34 cellular contexts compared by ENCODE assay signal in the genomic region with DNA sequence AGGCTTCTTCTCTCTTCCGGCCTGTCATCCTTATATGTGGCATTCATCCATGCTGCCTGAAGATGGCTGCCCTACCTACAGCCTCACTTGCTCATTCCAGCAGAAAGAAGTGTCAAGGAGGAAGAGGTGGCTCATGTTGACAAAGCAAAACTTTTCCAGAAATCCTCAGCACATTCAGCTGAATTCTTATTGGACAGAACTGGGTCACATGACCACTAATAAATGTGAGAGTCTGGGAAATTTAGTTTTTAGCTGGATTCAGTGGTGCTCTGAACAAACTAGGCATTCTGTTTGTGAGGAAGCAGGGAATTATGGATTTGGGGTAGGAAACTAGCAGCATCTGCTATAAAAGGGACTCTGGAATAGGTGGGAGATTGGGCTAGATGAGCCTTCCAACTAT. TPM values are rescaled to one million over a fixed set of nuclear protein-coding genes. Genes with fewer than 3 reads are reported as not detected.
"Had no signal": no experiment of that assay in that cellular context is flagged by ENCODE, and none has a peak within 500 bp of the region (broad histone marks: within the 10 kb centered on the region; RNA-seq: fewer than 3 reads in every experiment).

No MANE protein-coding gene starts in this region.

- H3K27me3 ChIP-seq: adrenal gland, body of pancreas, brain microvascular endothelial cell, breast epithelium had no signal

- H3K27ac ChIP-seq: adrenal gland, body of pancreas, brain microvascular endothelial cell, breast epithelium, VCaP had no signal

- FAIRE-seq: astrocyte, TTC549 had no signal

- ATAC-seq: activated CD8-positive, alpha-beta T cell treated with anti-CD3 and anti-CD28 coated beads for 36 hours; activated naive CD4-positive, alpha-beta T cell treated with anti-CD3 and anti-CD28 coated beads, Interleukin-2, amount 50 U/mL, for 72 hours; activated T-cell treated with anti-CD3 and anti-CD28 coated beads, Interleukin-2, amount 50 U/mL, for 4 hours; activated T-cell treated with anti-CD3 and anti-CD28 coated beads, Interleukin-2, amount 50 U/mL, for 72 hours; activated T-helper 17 cell treated with anti-CD3 and anti-CD28 coated beads, Interleukin-2, amount 50 U/mL, for 72 hours; body of pancreas had no signal

- H3K4me1 ChIP-seq: breast epithelium had no signal

- DNase-seq: activated B cell treated with CpG ODN at 0.5 μM for 24 hours; activated CD4-positive, alpha-beta memory T cell treated with anti-CD3 and anti-CD28 coated beads for 36 hours; activated CD4-positive, alpha-beta T cell treated with anti-CD3 and anti-CD28 coated beads for 4 hours; activated CD4-positive, alpha-beta T cell treated with anti-CD3 and anti-CD28 coated beads, Interleukin-2, amount 10 ng/mL, durations not matched to agents 24 days and 14 days; activated CD4-positive, alpha-beta T cell treated with anti-CD3 and anti-CD28 coated beads, Interleukin-2, amount 50 U/mL, for 1 hour; activated CD4-positive, alpha-beta T cell treated with anti-CD3 and anti-CD28 coated beads, Interleukin-2, amount 50 U/mL, for 4 hours; activated CD4-positive, CD25-positive, alpha-beta regulatory T cell treated with anti-CD3 and anti-CD28 coated beads, Interleukin-2, amount 50 U/mL, for 72 hours; activated CD8-positive, alpha-beta memory T cell treated with anti-CD3 and anti-CD28 coated beads, Interleukin-2, amount 50 U/mL, for 4 hours; activated CD8-positive, alpha-beta T cell treated with anti-CD3 and anti-CD28 coated beads for 36 hours; activated effector memory CD4-positive, alpha-beta T cell treated with anti-CD3 and anti-CD28 coated beads, Interleukin-2, amount 50 U/mL, for 16 hours; activated gamma-delta T cell treated with Interleukin-2 at 50 U/mL for 16 hours; activated naive CD4-positive, alpha-beta T cell; activated naive CD4-positive, alpha-beta T cell treated with anti-CD3 and anti-CD28 coated beads for 36 hours; activated naive CD4-positive, alpha-beta T cell treated with anti-CD3 and anti-CD28 coated beads, Interleukin-2, amount 50 U/mL, for 16 hours; activated naive CD8-positive, alpha-beta T cell treated with anti-CD3 and anti-CD28 coated beads for 36 hours; activated T-cell treated with anti-CD3 and anti-CD28 coated beads for 4 hours; activated T-cell treated with anti-CD3 and anti-CD28 coated beads, Interleukin-2, amount 50 U/mL, for 1 hour; activated T-cell treated with anti-CD3 and anti-CD28 coated beads, Interleukin-2, amount 50 U/mL, for 4 hours; activated T-cell treated with anti-CD3 and anti-CD28 coated beads, Interleukin-2, amount 50 U/mL, for 72 hours; adrenal gland; amniotic stem cell; aorta; body of pancreas; brain microvascular endothelial cell; central memory CD4-positive, alpha-beta T cell; T-helper 2 cell; T-helper 9 cell had no signal

- H3K4me3 ChIP-seq: adrenal gland, body of pancreas, breast epithelium had no signal

- H3K36me3 ChIP-seq: adrenal gland, brain microvascular endothelial cell, breast epithelium had no signal

- H3K9me3 ChIP-seq: adrenal gland, body of pancreas, breast epithelium had no signal

RNA-seq across cellular contexts. Expression of a gene that starts 58.6 kb away (rescaled TPM):
- total RNA-seq: activated naive CD4-positive, alpha-beta T cell treated with anti-CD3 and anti-CD28 coated beads for 36 hours; activated T-helper 1 cell treated with anti-CD3 and anti-CD28 coated beads, Interleukin-12 subunit alpha, Interleukin-12 subunit beta, Interleukin-2, Interleukin-4 antibody, amounts not matched to agents 30 ng/mL and 10 ng/mL and 1 ng/mL, durations not matched to agents 14 hours and 24 hours and 36 hours had no signal
